Comparison of ENCODE assay signal across 18 cellular contexts in genomic region chr2:7473135-7473771, GRCh38.
"Had no signal": no experiment of that assay in that cellular context is flagged by ENCODE, and none has a peak within 500 bp of the region (broad histone marks: within the 10 kb centered on the region; RNA-seq: fewer than 3 reads in every experiment).

No MANE protein-coding gene starts in this region.

- H3K4me1 ChIP-seq: esophagus muscularis mucosa, lower lobe of right lung, neural progenitor cell, sigmoid colon, tibial nerve, uterus had no signal

- H3K4me2 ChIP-seq: neural progenitor cell had no signal

- H3K27me3 ChIP-seq: brain microvascular endothelial cell, esophagus muscularis mucosa, neural progenitor cell, sigmoid colon, tibial nerve, uterus had no signal

- H3K27me3 Mint-ChIP-seq: central memory CD8-positive, alpha-beta T cell; T-cell had no signal

- DNase-seq: activated CD4-positive, alpha-beta T cell treated with anti-CD3 and anti-CD28 coated beads for 48 hours; activated naive CD4-positive, alpha-beta T cell treated with Interleukin-2 at 50 U/mL for 16 hours; brain microvascular endothelial cell; left colon; lower lobe of right lung; midbrain; sigmoid colon; stimulated activated CD4-positive, alpha-beta T cell treated with anti-CD3 and anti-CD28 coated beads, Interleukin-1b, Interleukin-23, amount 100 ng/mL, for 48 hours; substantia nigra; T-cell; uterus had no signal

- H3K4me3 Mint-ChIP-seq: central memory CD8-positive, alpha-beta T cell; neural progenitor cell; T-cell had no signal

- H3K9me3 Mint-ChIP-seq: central memory CD8-positive, alpha-beta T cell; T-cell had no signal

- H3K4me3 ChIP-seq: coronary artery, esophagus muscularis mucosa, lower lobe of right lung, neural progenitor cell, sigmoid colon, SK-N-MC, tibial nerve, uterus had no signal

- H3K36me3 ChIP-seq: brain microvascular endothelial cell, esophagus muscularis mucosa, lower lobe of right lung, neural progenitor cell, sigmoid colon, tibial nerve, uterus had no signal

- H3K36me3 Mint-ChIP-seq: neural progenitor cell, T-cell had no signal

- H3K27ac Mint-ChIP-seq: neural progenitor cell, T-cell had no signal

- H3K9me3 ChIP-seq: esophagus muscularis mucosa, lower lobe of right lung, sigmoid colon, tibial nerve, uterus had no signal

- ATAC-seq: left colon, lower lobe of right lung, T-cell had no signal

- H2AFZ ChIP-seq: neural progenitor cell had no signal

- FAIRE-seq: islet of Langerhans had no signal

- H3K9ac ChIP-seq: neural progenitor cell had no signal

- H3K27ac ChIP-seq: brain microvascular endothelial cell, coronary artery, esophagus muscularis mucosa, lower lobe of right lung, neural progenitor cell, sigmoid colon, SK-N-MC, tibial nerve, uterus had no signal
